Comparison of ENCODE assay signal across 8 cellular contexts in genomic region chr2:64213607-64214275, GRCh38.
DNase-seq lines count a peak whose midpoint lies in the region; ATAC-seq and TF ChIP-seq lines count a peak whose summit lies in the region.

No MANE protein-coding gene starts in this region.

- H4K20me1 ChIP-seq in OCI-LY1 (ENCODE audit: insufficient read depth, low read length): no peaks in the 10 kb centered on the region

- H3K9ac ChIP-seq in OCI-LY1 (ENCODE audit: low read length): peak overlapping the region; percentile 41

- H3K4me1 ChIP-seq in OCI-LY1 (ENCODE audit: insufficient read depth, low read length, severe bottlenecking) (peaks cover 52% of the 10 kb centered on the region), SJCRH30 (peaks cover 8% of the 10 kb centered on the region; the same call in 1 of the 2 replicates)

- peak overlapping the region in 3 of 5 donors; percentile 8 to 77 (median 19) for H3K4me3 Mint-ChIP-seq in immature natural killer cell

- peaks cover 20 to 35% of the 10 kb centered on the region in 2 donors for H3K4me1 Mint-ChIP-seq in immature natural killer cell

- peak overlapping the region; percentile 58 for H3K4me2 ChIP-seq in OCI-LY1 (ENCODE audit: low read length)

- H3K79me2 ChIP-seq in OCI-LY1 (ENCODE audit: insufficient read depth, low read length): no peaks in the 10 kb centered on the region

- H3K9me3 Mint-ChIP-seq in immature natural killer cell: no peaks in the 10 kb centered on the region

- H3F3A ChIP-seq in OCI-LY1 (ENCODE audit: insufficient read depth, low read length): peaks cover 8% of the 10 kb centered on the region; the same call in 1 of the 2 replicates

- TF ChIP-seq CTCF in OCI-LY1 (IDR thresholded peaks at IDR 0.05; ENCODE audit: low read length): no peak

- ATAC-seq in GM18520 (IDR thresholded peaks at IDR 0.05; ENCODE audit: unreplicated experiment): peak; percentile 22
- peak; percentile 43 for ATAC-seq in GM21786 (IDR thresholded peaks at IDR 0.05; ENCODE audit: unreplicated experiment)

- H3K36me3 ChIP-seq in OCI-LY1 (ENCODE audit: insufficient read depth, low read length) (no peaks in the 10 kb centered on the region), SJCRH30 (no peaks in the 10 kb centered on the region)

- H3K27me3 ChIP-seq in OCI-LY1 (ENCODE audit: insufficient read depth, low read length) (no peaks in the 10 kb centered on the region), SJCRH30 (no peaks in the 10 kb centered on the region)

- H3K27ac ChIP-seq in OCI-LY1 (ENCODE audit: low read depth, low read length, poor library complexity, severe bottlenecking) (peak overlapping the region; percentile 95), SJCRH30 (no peak overlapping the region)

- H3K9me3 ChIP-seq in OCI-LY1 (ENCODE audit: low read length) (no peaks in the 10 kb centered on the region), SJCRH30 (replicated peaks) (no peaks in the 10 kb centered on the region)

- no peaks in the 10 kb centered on the region for H3K36me3 Mint-ChIP-seq in immature natural killer cell

- H3K9me2 ChIP-seq in OCI-LY1 (ENCODE audit: low read depth, low read length): no peaks in the 10 kb centered on the region

- H3K27me3 Mint-ChIP-seq in immature natural killer cell (ENCODE audit: low read depth in 3 of 3): peaks cover 0 to 2% (median 0%) of the 10 kb centered on the region in 3 donors

- DNase-seq in immature natural killer cell: peak in 1 of 3 donors; percentile 6
- no peak for DNase-seq in NCI-H128 (lab: John Stamatoyannopoulos, UW; ENCODE audit: unreplicated experiment)
- no peak for DNase-seq in ecto neural progenitor cell (ENCODE audit: low spot score)
- DNase-seq in hepatic stellate cell (ENCODE audit: low spot score): no peak
- no peak for DNase-seq in SJCRH30

- H3K27ac Mint-ChIP-seq in immature natural killer cell: peak overlapping the region in 1 of 6 donors; percentile 15

- peak overlapping the region; percentile 18 for H3K4me3 ChIP-seq in OCI-LY1 (ENCODE audit: low read depth, low read length, poor library complexity, severe bottlenecking)
- H3K4me3 ChIP-seq in SJCRH30: no peak overlapping the region

- no peak overlapping the region for H2AFZ ChIP-seq in OCI-LY1 (ENCODE audit: low read length)
